In genomic region chr6:22779062-22779461, GRCh38 we compare ENCODE assay signal across 33 cellular contexts.
DNase-seq lines count a peak whose midpoint lies in the region; ATAC-seq and TF ChIP-seq lines count a peak whose summit lies in the region.
"Had no signal": no experiment of that assay in that cellular context is flagged by ENCODE, and none has a peak within 500 bp of the region (broad histone marks: within the 10 kb centered on the region; RNA-seq: fewer than 3 reads in every experiment).

No MANE protein-coding gene starts in this region.

- POLR2A ChIA-PET in HEK293 (lab: Yijun Ruan, JAX), result no interaction called here

- H2BK15ac ChIP-seq in neuronal stem cell (ENCODE audit: low read length), result no peak overlapping the region

- no peak overlapping the region for H3K4me3 Mint-ChIP-seq in endodermal cell
- H3K4me3 Mint-ChIP-seq: B cell; CD14-positive monocyte; CD4-positive, alpha-beta memory T cell; CD4-positive, alpha-beta T cell; CD4-positive, CD25-positive, alpha-beta regulatory T cell; CD8-positive, alpha-beta memory T cell; CD8-positive, alpha-beta T cell had no signal

- WGBS in endodermal cell (ENCODE audit: insufficient coverage in 1 of 2, insufficient read length in 1 of 2), 2 experiments, result 88 to 100% methylated on average over 1 to 2 of the region's 2 CpGs
- WGBS in neuronal stem cell (ENCODE audit: extremely low coverage in 2 of 2, insufficient read length in 2 of 2, insufficient replicate concordance in 1 of 2), 2 donors, result no CpG with 5 or more reads among the region's 2 CpGs

- H3K27ac ChIP-seq in HEK293 (ENCODE audit: extremely low read depth, low read depth, low read length) (no peak overlapping the region), endodermal cell (ENCODE audit: low read depth, low read length) (no peak overlapping the region), neuronal stem cell (replicated peaks; ENCODE audit: low read length) (no peak overlapping the region)
- H3K27ac ChIP-seq: 22Rv1; A549; BLaER1; BLaER1 treated with 17β-estradiol and CSF1 and Interleukin-3, amounts not matched to agents 10 nM and 100 nM; C4-2B had no signal

- no peak overlapping the region for H3K23ac ChIP-seq in neuronal stem cell (ENCODE audit: low read depth, low read length, poor library complexity)

- H4K8ac ChIP-seq in neuronal stem cell (ENCODE audit: low read depth, low read length), result no peak overlapping the region

- H3K27me3 ChIP-seq in endodermal cell (ENCODE audit: control insufficient read depth, insufficient read depth, low read length, poor library complexity, severe bottlenecking) (no peaks in the 10 kb centered on the region), neuronal stem cell (ENCODE audit: control insufficient read depth in 3 of 3, insufficient read depth in 3 of 3, low read depth in 1 of 3, low read length in 3 of 3) (no peaks in the 10 kb centered on the region)
- H3K27me3 ChIP-seq: BE2C; BLaER1; BLaER1 treated with 17β-estradiol and CSF1 and Interleukin-3, amounts not matched to agents 10 nM and 100 nM had no signal

- H3K36me3 ChIP-seq in HEK293 (ENCODE audit: control insufficient read depth in 2 of 2, insufficient read depth in 1 of 2, low read length in 2 of 2) (no peaks in the 10 kb centered on the region), endodermal cell (ENCODE audit: control insufficient read depth, insufficient read depth, low read length) (no peaks in the 10 kb centered on the region), neuronal stem cell (replicated peaks in 1 of 2; ENCODE audit: control insufficient read depth in 2 of 2, insufficient read depth in 2 of 2, low read length in 2 of 2) (no peaks in the 10 kb centered on the region)
- H3K36me3 ChIP-seq: BE2C; BLaER1; BLaER1 treated with 17β-estradiol and CSF1 and Interleukin-3, amounts not matched to agents 10 nM and 100 nM had no signal

- peaks cover 5% of the 10 kb centered on the region for H3K36me3 Mint-ChIP-seq in endodermal cell (ENCODE audit: low read depth)
- H3K36me3 Mint-ChIP-seq: CD14-positive monocyte; CD8-positive, alpha-beta T cell had no signal

- no peak overlapping the region for H3K27ac Mint-ChIP-seq in endodermal cell
- H3K27ac Mint-ChIP-seq: B cell; CD14-positive monocyte; CD4-positive, alpha-beta memory T cell; CD4-positive, alpha-beta T cell; CD4-positive, CD25-positive, alpha-beta regulatory T cell; CD8-positive, alpha-beta memory T cell; CD8-positive, alpha-beta T cell had no signal

- DNase-seq in endodermal cell (no peak), neuronal stem cell (ENCODE audit: low spot score) (no peak), NCI-H1048 (lab: John Stamatoyannopoulos, UW) (no peak)
- no peak for DNase-seq in activated CD4-positive, alpha-beta T cell treated with anti-CD3 and anti-CD28 coated beads, Interleukin-2, amount 50 U/mL, for 4 hours
- DNase-seq: 8988T; ACHN; AML-193; BE2C; C1 segment of cervical spinal cord; Caco-2; Calu3; CD4-positive, alpha-beta memory T cell; CD4-positive, alpha-beta T cell; CD4-positive, CD25-positive, alpha-beta regulatory T cell; CD8-positive, alpha-beta memory T cell; CD8-positive, alpha-beta T cell; COR-L47; DMS 273 treated with DMSO at 0.1 percent for 48 hours; DMS153; DMS53; DMS79; DMS79 treated with DMSO at 0.1 percent for 48 hours; DND-41; EL had no signal

- no peak for ATAC-seq in GM18511 (IDR thresholded peaks at IDR 0.05; ENCODE audit: unreplicated experiment)
- ATAC-seq: A549; CD8-positive, alpha-beta T cell had no signal

- H3K4me3 ChIP-seq in HEK293 (ENCODE audit: low read depth, low read length), result no peak overlapping the region
- H3K4me3 ChIP-seq in endodermal cell (ENCODE audit: low read length), result peak overlapping the region; percentile 18
- no peak overlapping the region for H3K4me3 ChIP-seq in neuronal stem cell (ENCODE audit: low read length in 2 of 2)
- H3K4me3 ChIP-seq: A549; BLaER1; BLaER1 treated with 17β-estradiol and CSF1 and Interleukin-3, amounts not matched to agents 10 nM and 100 nM had no signal

- no peak overlapping the region for H2AK5ac ChIP-seq in neuronal stem cell (ENCODE audit: low read depth, low read length)

- H3K4me1 Mint-ChIP-seq in endodermal cell, result no peaks in the 10 kb centered on the region
- H3K4me1 Mint-ChIP-seq: B cell; CD14-positive monocyte; CD4-positive, alpha-beta memory T cell; CD4-positive, CD25-positive, alpha-beta regulatory T cell; CD8-positive, alpha-beta memory T cell had no signal

- H3K9me3 ChIP-seq in HEK293 (ENCODE audit: control insufficient read depth, insufficient read depth, low read depth, low read length) (no peaks in the 10 kb centered on the region), endodermal cell (ENCODE audit: control insufficient read depth, low read length) (peaks cover 29% of the 10 kb centered on the region), neuronal stem cell (replicated peaks in 1 of 2; ENCODE audit: control insufficient read depth in 2 of 2, insufficient read depth in 1 of 2, low read depth in 1 of 2, low read length in 2 of 2) (peaks cover 9 to 40% of the 10 kb centered on the region in 2 donors)
- H3K9me3 ChIP-seq: BE2C had no signal

- H3K4ac ChIP-seq in neuronal stem cell (ENCODE audit: low read length), result no peak overlapping the region

- H2BK120ac ChIP-seq in neuronal stem cell (ENCODE audit: low read depth, low read length), result no peak overlapping the region

- H2BK5ac ChIP-seq in neuronal stem cell (ENCODE audit: low read length), result no peak overlapping the region

- H3K14ac ChIP-seq in neuronal stem cell (ENCODE audit: low read length), result no peak overlapping the region

- no peak overlapping the region for H3K4me2 ChIP-seq in neuronal stem cell (ENCODE audit: insufficient read depth, low read length, poor library complexity, severe bottlenecking)
- H3K4me2 ChIP-seq: A549; BLaER1; BLaER1 treated with 17β-estradiol and CSF1 and Interleukin-3, amounts not matched to agents 10 nM and 100 nM had no signal

- no peaks in the 10 kb centered on the region for H3K79me1 ChIP-seq in neuronal stem cell (ENCODE audit: low read depth, low read length)

- peak overlapping the region; percentile 23 for H3K18ac ChIP-seq in neuronal stem cell (ENCODE audit: low read length)

- H3K4me1 ChIP-seq in HEK293 (ENCODE audit: control insufficient read depth, insufficient read depth, low read length) (no peaks in the 10 kb centered on the region), endodermal cell (ENCODE audit: control insufficient read depth, insufficient read depth, low read length) (peaks cover under 1% of the 10 kb centered on the region), neuronal stem cell (ENCODE audit: control insufficient read depth in 2 of 2, insufficient read depth in 1 of 2, low read depth in 1 of 2, low read length in 2 of 2) (peaks cover 0 to 10% of the 10 kb centered on the region in 2 donors)
- H3K4me1 ChIP-seq: A549; BE2C; BLaER1; BLaER1 treated with 17β-estradiol and CSF1 and Interleukin-3, amounts not matched to agents 10 nM and 100 nM; Caco-2 had no signal

- H2AFZ ChIP-seq in neuronal stem cell (ENCODE audit: low read length), result no peak overlapping the region

- H2BK12ac ChIP-seq in neuronal stem cell (ENCODE audit: low read length), result no peak overlapping the region

- peaks cover 3% of the 10 kb centered on the region for H3K27me3 Mint-ChIP-seq in endodermal cell (ENCODE audit: insufficient read depth)
- H3K27me3 Mint-ChIP-seq: B cell; CD4-positive, alpha-beta memory T cell; CD4-positive, alpha-beta T cell; CD4-positive, CD25-positive, alpha-beta regulatory T cell; CD8-positive, alpha-beta memory T cell had no signal

- no peak overlapping the region for H3K9ac ChIP-seq in endodermal cell (ENCODE audit: extremely low read depth, low read length, poor library complexity, severe bottlenecking)
- H3K9ac ChIP-seq in neuronal stem cell (ENCODE audit: low read depth, low read length, poor library complexity), result no peak overlapping the region
- H3K9ac ChIP-seq: BLaER1; BLaER1 treated with 17β-estradiol and CSF1 and Interleukin-3, amounts not matched to agents 10 nM and 100 nM had no signal

- H3K9me3 Mint-ChIP-seq in endodermal cell, result peaks cover 31% of the 10 kb centered on the region

- TF ChIP-seq CTCF in HEK293 (tag by site-specific recombination; IDR thresholded peaks at IDR 0.05), result no peak
- no peak for TF ChIP-seq CTCF in endodermal cell (conservative IDR thresholded peaks at IDR 0.05)

- no peak overlapping the region for H4K91ac ChIP-seq in neuronal stem cell (ENCODE audit: low read depth, low read length, poor library complexity)

- CTCF ChIA-PET in HEK293 (lab: Yijun Ruan, JAX), result no interaction called here

TF ChIP-seq in HEK293, 187 proteins besides CTCF, POLR2A, EP300 and RAD21:
- TF ChIP-seq ZNF521 (tag by site-specific recombination; IDR thresholded peaks at IDR 0.05) (no peak), ZNF585B (tag by site-specific recombination; IDR thresholded peaks at IDR 0.05) (peak; percentile 55), PRDM4 (tag by site-specific recombination; IDR thresholded peaks at IDR 0.05) (no peak)
